In genomic region chr9:109449036-109449798, GRCh38 we compare ENCODE assay signal across 32 cellular contexts. TPM values are rescaled to one million over a fixed set of nuclear protein-coding genes. Genes with fewer than 3 reads are reported as not detected.
DNase-seq lines count a peak whose midpoint lies in the region; ATAC-seq and TF ChIP-seq lines count a peak whose summit lies in the region.
"Had no signal": no experiment of that assay in that cellular context is flagged by ENCODE, and none has a peak within 500 bp of the region (broad histone marks: within the 10 kb centered on the region; RNA-seq: fewer than 3 reads in every experiment).

No MANE protein-coding gene starts in this region.

- no peak overlapping the region for H3K27ac Mint-ChIP-seq in stimulated activated naive CD8-positive, alpha-beta T cell treated with anti-CD3 and anti-CD28 coated beads, Interleukin-15, amount 100 ng/mL, for 72 hours
- H3K27ac Mint-ChIP-seq: activated CD8-positive, alpha-beta T cell treated with anti-CD3 and anti-CD28 coated beads for 36 hours; immature natural killer cell; natural killer cell had no signal

- H3K4me1 ChIP-seq in right cardiac atrium (ENCODE audit: control insufficient read depth, insufficient read depth, low read length) = no peaks in the 10 kb centered on the region
- no peaks in the 10 kb centered on the region for H3K4me1 ChIP-seq in prostate gland (replicated peaks)
- H3K4me1 ChIP-seq: esophagus muscularis mucosa, gastroesophageal sphincter, Peyer's patch, right lobe of liver, upper lobe of right lung had no signal

- no peak overlapping the region for H3K4me3 Mint-ChIP-seq in stimulated activated naive CD8-positive, alpha-beta T cell treated with anti-CD3 and anti-CD28 coated beads, Interleukin-15, amount 100 ng/mL, for 72 hours
- H3K4me3 Mint-ChIP-seq: activated CD8-positive, alpha-beta T cell treated with anti-CD3 and anti-CD28 coated beads for 36 hours; immature natural killer cell; natural killer cell had no signal

- 90% methylated on average over 12 of the region's 12 CpGs for WGBS in right cardiac atrium
- WGBS in prostate gland = 76% methylated on average over 12 of the region's 12 CpGs

- H3K4me1 Mint-ChIP-seq in stimulated activated naive CD8-positive, alpha-beta T cell treated with anti-CD3 and anti-CD28 coated beads, Interleukin-15, amount 100 ng/mL, for 72 hours = peaks cover 21% of the 10 kb centered on the region
- H3K4me1 Mint-ChIP-seq: immature natural killer cell had no signal

- intact Hi-C loops in right cardiac atrium (cut with DNase I) (no loop called here), Right ventricle myocardium inferior (cut with DNase I) (no loop called here), prostate gland (cut with DNase I) (loop anchor here (5.0 kb wide), 1 partner anchor 68 kb away; no protein-coding TSS in a partner anchor)

- H3K27me3 ChIP-seq in right cardiac atrium (ENCODE audit: control insufficient read depth, insufficient read depth) (no peaks in the 10 kb centered on the region), prostate gland (replicated peaks; ENCODE audit: insufficient read depth) (no peaks in the 10 kb centered on the region), MG63 (no peaks in the 10 kb centered on the region)
- H3K27me3 ChIP-seq: body of pancreas, esophagus muscularis mucosa, gastroesophageal sphincter, pancreas, Peyer's patch, right lobe of liver, SJSA1 had no signal

- no peaks in the 10 kb centered on the region for H3K9me3 ChIP-seq in right cardiac atrium (ENCODE audit: control insufficient read depth, low read length)
- H3K9me3 ChIP-seq in prostate gland = no peaks in the 10 kb centered on the region
- no peaks in the 10 kb centered on the region for H3K9me3 ChIP-seq in MG63
- H3K9me3 ChIP-seq: A549, body of pancreas, Caco-2, esophagus muscularis mucosa, gastroesophageal sphincter, left ventricle myocardium inferior, pancreas, Peyer's patch, right lobe of liver, SJSA1, stomach, upper lobe of right lung had no signal

- H3K27ac ChIP-seq in right cardiac atrium (ENCODE audit: low read length) (no peak overlapping the region), prostate gland (no peak overlapping the region)
- H3K27ac ChIP-seq: body of pancreas, esophagus muscularis mucosa, gastroesophageal sphincter, left ventricle myocardium inferior, pancreas, Peyer's patch, right lobe of liver, SJSA1, stomach, upper lobe of right lung had no signal

- no peaks in the 10 kb centered on the region for H3K36me3 ChIP-seq in prostate gland
- H3K36me3 ChIP-seq in MG63 = peaks cover 5% of the 10 kb centered on the region; the same call in 1 of the 2 replicates
- H3K36me3 ChIP-seq: esophagus muscularis mucosa, gastroesophageal sphincter, left ventricle myocardium inferior, SJSA1, upper lobe of right lung had no signal

- DNase-seq in right cardiac atrium (no peak), Right ventricle myocardium inferior (ENCODE audit: missing footprints) (no peak), epithelial cell of esophagus (ENCODE audit: low read depth) (peak; percentile 95), prostate gland (ENCODE audit: low spot score) (peak; percentile 83), MG63 (no peak)
- no peak for DNase-seq in stimulated activated naive CD8-positive, alpha-beta T cell treated with anti-CD3 and anti-CD28 coated beads, Interleukin-15, amount 100 ng/mL, for 72 hours
- DNase-seq in activated effector memory CD4-positive, alpha-beta T cell treated with Interleukin-2 at 50 U/mL for 16 hours = no peak
- DNase-seq: activated CD4-positive, CD25-positive, alpha-beta regulatory T cell treated with anti-CD3 and anti-CD28 coated beads, Interleukin-2, amount 50 U/mL, for 72 hours; activated CD8-positive, alpha-beta T cell treated with anti-CD3 and anti-CD28 coated beads for 36 hours; activated gamma-delta T cell; body of pancreas; DMS79; effector CD8-positive, alpha-beta T cell; GOT3; hippocampal formation; immature natural killer cell; left ventricle myocardium inferior; midbrain; natural killer cell; NCI-H1105; NCI-H510A treated with DMSO at 0.1 percent for 48 hours; pancreas; Peyer's patch; right lobe of liver; stomach; upper lobe of right lung had no signal

- ATAC-seq in right cardiac atrium = peak; percentile 15 to 66
- no peak for ATAC-seq in Right ventricle myocardium inferior
- ATAC-seq in stimulated activated naive CD8-positive, alpha-beta T cell treated with anti-CD3 and anti-CD28 coated beads, Interleukin-15, amount 100 ng/mL, for 72 hours = no peak
- ATAC-seq in GM19452 (IDR thresholded peaks at IDR 0.05; ENCODE audit: unreplicated experiment) = no peak
- ATAC-seq: A549, body of pancreas, gastroesophageal sphincter, natural killer cell, pancreas, right lobe of liver, upper lobe of right lung had no signal

- no peaks in the 10 kb centered on the region for H3K9me3 Mint-ChIP-seq in stimulated activated naive CD8-positive, alpha-beta T cell treated with anti-CD3 and anti-CD28 coated beads, Interleukin-15, amount 100 ng/mL, for 72 hours
- H3K9me3 Mint-ChIP-seq: activated CD8-positive, alpha-beta T cell treated with anti-CD3 and anti-CD28 coated beads for 36 hours; natural killer cell had no signal

- peaks cover 35% of the 10 kb centered on the region for H3K27me3 Mint-ChIP-seq in stimulated activated naive CD8-positive, alpha-beta T cell treated with anti-CD3 and anti-CD28 coated beads, Interleukin-15, amount 100 ng/mL, for 72 hours

- TF ChIP-seq CTCF in epithelial cell of esophagus (IDR thresholded peaks at IDR 0.05; ENCODE audit: insufficient read depth, low read depth, low read length, missing control alignments) = no peak
- no peak for TF ChIP-seq CTCF in prostate gland (IDR thresholded peaks at IDR 0.05)

- TF ChIP-seq POLR2A in prostate gland (IDR thresholded peaks at IDR 0.05) = no peak

- H3K4me3 ChIP-seq in right cardiac atrium (ENCODE audit: low read length) (no peak overlapping the region), epithelial cell of esophagus (ENCODE audit: low read length) (no peak overlapping the region), prostate gland (no peak overlapping the region), MG63 (no peak overlapping the region)
- H3K4me3 ChIP-seq: A549, body of pancreas, esophagus muscularis mucosa, gastroesophageal sphincter, left ventricle myocardium inferior, pancreas, Peyer's patch, right lobe of liver, SJSA1, stomach, upper lobe of right lung had no signal

RNA-seq across cellular contexts. Expression of gene PTPN3, which starts 48.9 kb away (rescaled TPM):
- 1 to 10 TPM; 5.0 to 9.3 (median 7.3) TPM for total RNA-seq in right cardiac atrium
- polyA plus RNA-seq in right cardiac atrium = 2.8 TPM
- 46.7 TPM for total RNA-seq in Right ventricle myocardium inferior
- total RNA-seq in prostate gland = 10 to 100 TPM; 11.0 to 16.3 TPM
- 1.7 and 2.8 TPM in 2 replicates for total RNA-seq in MG63 (2014; rRNA removed; shearing (Covaris generic); ENCODE audit: low replicate concordance)
- total RNA-seq: natural killer cell had no signal
- polyA plus RNA-seq: immature natural killer cell had no signal

Comparison
In these comparisons a context has a peak if more than half of its experiments do, and no peak if none do; other contexts are left out.
1. ATAC-seq: peak in right cardiac atrium (2 of 2); none in Right ventricle myocardium inferior (single experiment), stimulated activated naive CD8-positive, alpha-beta T cell treated with anti-CD3 and anti-CD28 coated beads, Interleukin-15, amount 100 ng/mL, for 72 hours (single experiment) and GM19452 (single experiment).
2. DNase-seq: peak in epithelial cell of esophagus (single experiment) and prostate gland (single experiment); none in right cardiac atrium (0 of 3), Right ventricle myocardium inferior (single experiment), stimulated activated naive CD8-positive, alpha-beta T cell treated with anti-CD3 and anti-CD28 coated beads, Interleukin-15, amount 100 ng/mL, for 72 hours (0 of 2), activated effector memory CD4-positive, alpha-beta T cell treated with Interleukin-2 at 50 U/mL for 16 hours (single experiment) and MG63 (single experiment).